Comparison of ENCODE assay signal across 20 cellular contexts in genomic region chr1:46345281-46345680, GRCh38. TPM values are rescaled to one million over a fixed set of nuclear protein-coding genes. Genes with fewer than 3 reads are reported as not detected.
DNase-seq lines count a peak whose midpoint lies in the region; ATAC-seq, FAIRE-seq and TF ChIP-seq lines count a peak whose summit lies in the region.
"Had no signal": no experiment of that assay in that cellular context is flagged by ENCODE, and none has a peak within 500 bp of the region (broad histone marks: within the 10 kb centered on the region; RNA-seq: fewer than 3 reads in every experiment).

No MANE protein-coding gene starts in this region.

- POLR2A ChIA-PET in CD8-positive, alpha-beta memory T cell (lab: Charles Lee): interaction anchor here (0.6 kb wide), 1 partner anchor 145 kb away, joined by 3 read pairs; no protein-coding TSS in a partner anchor
- POLR2A ChIA-PET in GM12878 (lab: Charles Lee): interaction anchor here (1.2 to 3.3 kb wide), 2 partner anchors 24 to 37 kb away, joined by 4 to 20 read pairs; no protein-coding TSS in a partner anchor

- peaks cover 62% of the 10 kb centered on the region for H3K4me1 Mint-ChIP-seq in activated T-cell treated with anti-CD3 and anti-CD28 coated beads, Interleukin-2, amount 50 U/mL, for 24 hours (ENCODE audit: low read depth)
- peaks cover 40 to 52% (median 44%) of the 10 kb centered on the region in 3 donors for H3K4me1 Mint-ChIP-seq in CD8-positive, alpha-beta memory T cell
- H3K4me1 Mint-ChIP-seq in neural crest cell: peaks cover 37% of the 10 kb centered on the region

- no peak for TF ChIP-seq RAD21 in GM12878 (IDR thresholded peaks at IDR 0.05; ENCODE audit: insufficient read depth, low read depth, low read length)

- peak overlapping the region; percentile 30; the same call in 1 of the 2 replicates for H3K4me2 ChIP-seq in GM12878 (ENCODE audit: control insufficient read depth, insufficient read depth)

- H3K4me3 Mint-ChIP-seq in activated T-cell treated with anti-CD3 and anti-CD28 coated beads, Interleukin-2, amount 50 U/mL, for 24 hours: no peak overlapping the region
- H3K4me3 Mint-ChIP-seq in CD8-positive, alpha-beta memory T cell: no peak overlapping the region
- H3K4me3 Mint-ChIP-seq in neural crest cell: peak overlapping the region; percentile 41

- no peak for TF ChIP-seq POLR2A in GM12878 (IDR thresholded peaks at IDR 0.05; ENCODE audit: low read depth, low read length)

- no peak overlapping the region for H2AFZ ChIP-seq in GM12878 (ENCODE audit: control insufficient read depth, low read depth, low read length)
- H2AFZ ChIP-seq: GM23248 had no signal

- no peaks in the 10 kb centered on the region for H3K27me3 Mint-ChIP-seq in activated T-cell treated with anti-CD3 and anti-CD28 coated beads, Interleukin-2, amount 50 U/mL, for 24 hours
- H3K27me3 Mint-ChIP-seq in CD8-positive, alpha-beta memory T cell: no peaks in the 10 kb centered on the region
- no peaks in the 10 kb centered on the region for H3K27me3 Mint-ChIP-seq in neural crest cell (ENCODE audit: low read depth)

- TF ChIP-seq CTCF in GM12878 (IDR thresholded peaks at IDR 0.05 in 2 of 3, conservative IDR thresholded peaks at IDR 0.05 in 1 of 3; ENCODE audit: control insufficient read depth in 2 of 3, extremely low read depth in 1 of 3, insufficient read depth in 1 of 3, low read depth in 3 of 3, low read length in 3 of 3): no peak
- no peak for TF ChIP-seq CTCF in neural crest cell (conservative IDR thresholded peaks at IDR 0.05)

- H3K27ac ChIP-seq in CD8-positive, alpha-beta memory T cell (ENCODE audit: low read depth, low read length): no peak overlapping the region
- H3K27ac ChIP-seq in GM12878 (ENCODE audit: control insufficient read depth, insufficient read depth): no peak overlapping the region; the same call in 1 of the 2 replicates
- H3K27ac ChIP-seq: GM23248, RWPE1 had no signal

- RAD21 ChIA-PET in GM12878 (lab: Charles Lee; ENCODE audit: unreplicated experiment): interaction anchor here (0.7 to 4.1 kb wide), 7 partner anchors 12 to 471 kb away, joined by 3 to 56 read pairs (median 4); partner anchors contain the start of genes LRRC41 and UQCRH

- H3K27me3 ChIP-seq in CD8-positive, alpha-beta memory T cell (ENCODE audit: insufficient read depth, low read length, poor library complexity, severe bottlenecking): no peaks in the 10 kb centered on the region
- no peaks in the 10 kb centered on the region for H3K27me3 ChIP-seq in GM12878 (replicated peaks in 1 of 2; ENCODE audit: control insufficient read depth in 2 of 2, insufficient read depth in 2 of 2, low read length in 1 of 2)
- H3K27me3 ChIP-seq: BLaER1 treated with 17β-estradiol and CSF1 and Interleukin-3, amounts not matched to agents 10 nM and 100 nM had no signal

- SMC1A ChIA-PET in GM12878 (lab: Charles Lee; ENCODE audit: uncharacterized antibody, unreplicated experiment): interaction anchor here (0.8 to 11.1 kb wide), 10 partner anchors 11 to 121 kb away, joined by 3 to 141 read pairs (median 6); partner anchors contain the start of genes LRRC41 and UQCRH

- peak overlapping the region; percentile 100 for H3K27ac Mint-ChIP-seq in activated T-cell treated with anti-CD3 and anti-CD28 coated beads, Interleukin-2, amount 50 U/mL, for 24 hours
- peak overlapping the region in 6 of 8 donors; percentile 37 to 99 (median 60) for H3K27ac Mint-ChIP-seq in CD8-positive, alpha-beta memory T cell
- H3K27ac Mint-ChIP-seq in neural crest cell (ENCODE audit: unreplicated experiment): no peak overlapping the region

- no peak for TF ChIP-seq EP300 in GM12878 (IDR thresholded peaks at IDR 0.05; ENCODE audit: borderline replicate concordance in 1 of 2, control insufficient read depth in 1 of 2, low read depth in 2 of 2, low read length in 2 of 2)

- peaks cover 48% of the 10 kb centered on the region for H3K79me2 ChIP-seq in GM12878 (ENCODE audit: control insufficient read depth, insufficient read depth, low read length)

- CTCF ChIA-PET in CD8-positive, alpha-beta memory T cell (lab: Charles Lee): interaction anchor here (1.1 to 5.7 kb wide), 2 partner anchors 42 to 100 kb away, joined by 5 to 31 read pairs; partner anchors contain the start of genes LRRC41, RAD54L and UQCRH
- CTCF ChIA-PET in GM12878 (lab: Yijun Ruan, JAX): interaction anchor here (1.0 to 11.4 kb wide), 10 partner anchors 12 to 331 kb away, joined by 3 to 267 read pairs (median 20); partner anchors contain the start of genes LRRC41, RAD54L and UQCRH

- BruUV-seq in GM12878 (replicated peaks; lab: Mats Ljungman, UMichigan): TSS peak; percentile 23

- no peaks in the 10 kb centered on the region for H3K9me3 ChIP-seq in CD8-positive, alpha-beta memory T cell (ENCODE audit: low read length)
- H3K9me3 ChIP-seq in GM12878 (replicated peaks; ENCODE audit: control insufficient read depth, insufficient read depth, low read length): no peaks in the 10 kb centered on the region
- H3K9me3 ChIP-seq: BLaER1 treated with 17β-estradiol and CSF1 and Interleukin-3, amounts not matched to agents 10 nM and 100 nM had no signal

- H3K9ac ChIP-seq in GM12878 (ENCODE audit: control insufficient read depth, insufficient read depth, low read length): no peak overlapping the region
- H3K9ac ChIP-seq: GM23248 had no signal

- DNase-seq in activated T-cell treated with anti-CD3 and anti-CD28 coated beads, Interleukin-2, amount 50 U/mL, for 24 hours: no peak
- DNase-seq in activated T-cell treated with anti-CD3 and anti-CD28 coated beads, Interleukin-2, amount 50 U/mL, for 1 hour: no peak
- DNase-seq in CD8-positive, alpha-beta memory T cell: no peak
- DNase-seq in GM12878 (ENCODE audit: low read depth, low spot score) (no peak), neural crest cell (ENCODE audit: low read depth, low spot score) (no peak), SHP77 treated with DMSO at 0.1 percent for 48 hours (lab: John Stamatoyannopoulos, UW) (no peak), AG08395 (ENCODE audit: low spot score) (no peak)
- DNase-seq: GF-D8, GM23248, HCEC 1CT, NCI-H1048, NCI-H1436 treated with DMSO at 0.1 percent for 48 hours, NCI-H2081, NCI-H774 had no signal

- H3K4me3 ChIP-seq in CD8-positive, alpha-beta memory T cell (ENCODE audit: low read length): no peak overlapping the region
- H3K4me3 ChIP-seq in GM12878: no peak overlapping the region; the same call in 1 of the 2 replicates
- H3K4me3 ChIP-seq: BLaER1 treated with 17β-estradiol and CSF1 and Interleukin-3, amounts not matched to agents 10 nM and 100 nM; GM23248; K562 had no signal

- H3K9me3 Mint-ChIP-seq in activated T-cell treated with anti-CD3 and anti-CD28 coated beads, Interleukin-2, amount 50 U/mL, for 24 hours: no peaks in the 10 kb centered on the region
- no peaks in the 10 kb centered on the region for H3K9me3 Mint-ChIP-seq in CD8-positive, alpha-beta memory T cell
- no peaks in the 10 kb centered on the region for H3K9me3 Mint-ChIP-seq in neural crest cell

- H4K20me1 ChIP-seq in GM12878 (ENCODE audit: control insufficient read depth, insufficient read depth): no peaks in the 10 kb centered on the region

- no peak for ATAC-seq in GM12878
- ATAC-seq in HG03095 (IDR thresholded peaks at IDR 0.05; ENCODE audit: unreplicated experiment): no peak
- ATAC-seq: K562 had no signal

- in situ Hi-C loops in GM12878 (cut with MboI): no loop called here

- intact Hi-C loops in GM12878 (cut with micrococcal nuclease; ENCODE audit: unreplicated experiment): loop anchor here (10.0 kb wide), 1 partner anchor 660 kb away; the partner anchor contains the start of genes GPBP1L1 and TMEM69

- H3K36me3 ChIP-seq in CD8-positive, alpha-beta memory T cell (ENCODE audit: insufficient read depth, low read length): peaks cover 10% of the 10 kb centered on the region
- peaks cover 8 to 25% of the 10 kb centered on the region in 2 experiments; a peak in 3 of 4 replicates for H3K36me3 ChIP-seq in GM12878 (ENCODE audit: control insufficient read depth in 2 of 2, insufficient read depth in 2 of 2, low read length in 1 of 2)

- FAIRE-seq in GM12878 (lab: Jason Lieb, UNC): no peak
- FAIRE-seq: A204.1, GM12892, K562 had no signal

- H3K36me3 Mint-ChIP-seq in activated T-cell treated with anti-CD3 and anti-CD28 coated beads, Interleukin-2, amount 50 U/mL, for 24 hours (ENCODE audit: low read depth): peaks cover 95% of the 10 kb centered on the region
- H3K36me3 Mint-ChIP-seq in CD8-positive, alpha-beta memory T cell: peaks cover 3 to 61% (median 9%) of the 10 kb centered on the region in 3 donors
- H3K36me3 Mint-ChIP-seq in neural crest cell (ENCODE audit: low read depth): peaks cover 22% of the 10 kb centered on the region

- H3K4me1 ChIP-seq in CD8-positive, alpha-beta memory T cell (ENCODE audit: insufficient read depth, low read length): peaks cover 9% of the 10 kb centered on the region
- peaks cover 7% of the 10 kb centered on the region; the same call in 1 of the 2 replicates for H3K4me1 ChIP-seq in GM12878 (ENCODE audit: control insufficient read depth, insufficient read depth, low read length)

RNA-seq across cellular contexts. Expression of gene NSUN4, which starts 4.7 kb away (rescaled TPM):
- 10 to 100 TPM; 29.5 to 32.4 TPM for total RNA-seq in CD8-positive, alpha-beta memory T cell
- 14.5 TPM for polyA plus RNA-seq in CD8-positive, alpha-beta memory T cell
- 114 and 121 TPM in 2 replicates for total RNA-seq in GM12878 (2013; cell fraction: nucleolus; rRNA removed)
- total RNA-seq in GM12878 (2014; rRNA removed): 27.7 and 31.0 TPM in 2 replicates
- total RNA-seq in GM12878 (2014; rRNA removed; fragmentation: Illumina TruSeq; extraction: Trizol): 24.9 and 25.3 TPM in 2 replicates
- total RNA-seq in GM12878 (2021): 31.4 and 31.8 TPM in 2 replicates
- 22.0 TPM for polyA plus RNA-seq in GM12878 (2011; ENCODE audit: low read depth)
- 62.7 and 80.2 TPM in 2 replicates for polyA plus RNA-seq in GM12878 (2011; rRNA removed)
- 88.7 and 90.7 TPM in 2 replicates for polyA plus RNA-seq in GM12878 (2011; cell fraction: cytosol; rRNA removed)
- 59.9 and 67.7 TPM in 2 replicates for polyA plus RNA-seq in GM12878 (2011; cell fraction: nucleus; rRNA removed)
- 20.9 and 28.7 TPM in 2 replicates for polyA plus RNA-seq in GM12878 (2012)
- 24.4 and 31.1 TPM in 2 replicates for polyA plus RNA-seq in GM12878 (2014; fragmentation: Illumina TruSeq; extraction: Trizol)
- polyA plus RNA-seq in GM12878 (2014; fragmentation: Nextera tagmentation; extraction: Ambion mirVana): 10 to 100 TPM; 22.1 to 26.6 TPM
- 30.1 and 36.0 TPM in 2 replicates for polyA plus RNA-seq in GM12878 (2014; rRNA removed)
- polyA plus RNA-seq in GM12878 (2016; fragmentation: Nextera tagmentation; extraction: Ambion mirVana): 10 to 100 TPM; 25.4 to 29.2 TPM
- polyA minus RNA-seq in GM12878 (2011; rRNA and poly(A)+ RNA removed): 170 and 217 TPM in 2 replicates
- 23.7 and 23.9 TPM in 2 replicates for polyA minus RNA-seq in GM12878 (2011; cell fraction: cytosol; rRNA and poly(A)+ RNA removed)
- 38.7 and 43.4 TPM in 2 replicates for polyA minus RNA-seq in GM12878 (2011; cell fraction: nucleus; rRNA and poly(A)+ RNA removed)
- total RNA-seq in neural crest cell: 32.7 and 33.3 TPM in 2 replicates

RNA-seq across cellular contexts. Expression of gene UQCRH, which starts 41.8 kb away (rescaled TPM):
- total RNA-seq in CD8-positive, alpha-beta memory T cell: 100 to 1,000 TPM; 371 to 394 TPM
- polyA plus RNA-seq in CD8-positive, alpha-beta memory T cell: 278 TPM
- 169 and 182 TPM in 2 replicates for total RNA-seq in GM12878 (2013; cell fraction: nucleolus; rRNA removed)
- total RNA-seq in GM12878 (2014; rRNA removed): 522 and 625 TPM in 2 replicates
- total RNA-seq in GM12878 (2014; rRNA removed; fragmentation: Illumina TruSeq; extraction: Trizol): 582 and 603 TPM in 2 replicates
- total RNA-seq in GM12878 (2021): 363 and 392 TPM in 2 replicates
- 2,257 TPM for polyA plus RNA-seq in GM12878 (2011; ENCODE audit: low read depth)
- polyA plus RNA-seq in GM12878 (2011; rRNA removed): 1,782 and 2,485 TPM in 2 replicates
- polyA plus RNA-seq in GM12878 (2011; cell fraction: cytosol; rRNA removed): 682 and 1,244 TPM in 2 replicates
- polyA plus RNA-seq in GM12878 (2011; cell fraction: nucleus; rRNA removed): 369 and 418 TPM in 2 replicates
- polyA plus RNA-seq in GM12878 (2012): 583 and 710 TPM in 2 replicates
- 612 and 665 TPM in 2 replicates for polyA plus RNA-seq in GM12878 (2014; fragmentation: Illumina TruSeq; extraction: Trizol)
- polyA plus RNA-seq in GM12878 (2014; fragmentation: Nextera tagmentation; extraction: Ambion mirVana): 1,000 to 10,000 TPM; 1,451 to 1,539 TPM
- polyA plus RNA-seq in GM12878 (2014; rRNA removed): 516 and 647 TPM in 2 replicates
- polyA plus RNA-seq in GM12878 (2016; fragmentation: Nextera tagmentation; extraction: Ambion mirVana): 100 to 1,000 TPM; 574 to 652 TPM
- 164 and 195 TPM in 2 replicates for polyA minus RNA-seq in GM12878 (2011; rRNA and poly(A)+ RNA removed)
- 98.8 and 102 TPM in 2 replicates for polyA minus RNA-seq in GM12878 (2011; cell fraction: cytosol; rRNA and poly(A)+ RNA removed)
- 46.1 and 63.4 TPM in 2 replicates for polyA minus RNA-seq in GM12878 (2011; cell fraction: nucleus; rRNA and poly(A)+ RNA removed)
- 325 and 341 TPM in 2 replicates for total RNA-seq in neural crest cell

RNA-seq across cellular contexts. Expression of gene LRRC41, which starts 41.9 kb away (rescaled TPM):
- 10 to 100 TPM; 40.3 to 41.3 TPM for total RNA-seq in CD8-positive, alpha-beta memory T cell
- 49.9 TPM for polyA plus RNA-seq in CD8-positive, alpha-beta memory T cell
- 65.4 and 65.5 TPM in 2 replicates for total RNA-seq in GM12878 (2013; cell fraction: nucleolus; rRNA removed)
- total RNA-seq in GM12878 (2014; rRNA removed) (62.7 and 65.7 TPM in 2 replicates), GM12878 (2014; rRNA removed; fragmentation: Illumina TruSeq; extraction: Trizol) (35.1 and 36.3 TPM in 2 replicates), GM12878 (2021) (56.7 and 57.7 TPM in 2 replicates), neural crest cell (99.0 and 102 TPM in 2 replicates)
- polyA plus RNA-seq in GM12878 (2011; ENCODE audit: low read depth): 25.2 TPM
- polyA plus RNA-seq in GM12878 (2011; rRNA removed) (25.3 and 43.3 TPM in 2 replicates), GM12878 (2014; fragmentation: Illumina TruSeq; extraction: Trizol) (18.5 and 40.1 TPM in 2 replicates), GM12878 (2014; fragmentation: Nextera tagmentation; extraction: Ambion mirVana) (10 to 100 TPM; 12.0 to 12.6 TPM), GM12878 (2014; rRNA removed) (53.8 and 55.6 TPM in 2 replicates), GM12878 (2016; fragmentation: Nextera tagmentation; extraction: Ambion mirVana) (10 to 100 TPM; 67.3 to 79.9 TPM)
- polyA plus RNA-seq in GM12878 (2011; cell fraction: cytosol; rRNA removed): 50.6 and 56.7 TPM in 2 replicates
- 62.8 and 70.9 TPM in 2 replicates for polyA plus RNA-seq in GM12878 (2011; cell fraction: nucleus; rRNA removed)
- 42.1 and 42.9 TPM in 2 replicates for polyA plus RNA-seq in GM12878 (2012)
- polyA minus RNA-seq in GM12878 (2011; rRNA and poly(A)+ RNA removed): 40.8 and 80.5 TPM in 2 replicates
- 29.5 TPM in 2 replicates for polyA minus RNA-seq in GM12878 (2011; cell fraction: cytosol; rRNA and poly(A)+ RNA removed)
- polyA minus RNA-seq in GM12878 (2011; cell fraction: nucleus; rRNA and poly(A)+ RNA removed): 21.6 and 34.4 TPM in 2 replicates

RNA-seq across cellular contexts. Expression of gene FAAH, which starts 48.8 kb away (rescaled TPM):
- 1 to 10 TPM; 4.5 to 5.1 TPM for total RNA-seq in CD8-positive, alpha-beta memory T cell
- 1.3 TPM for polyA plus RNA-seq in CD8-positive, alpha-beta memory T cell
- total RNA-seq in GM12878 (2013; cell fraction: nucleolus; rRNA removed): 13.3 and 15.1 TPM in 2 replicates
- total RNA-seq in GM12878 (2014; rRNA removed): 0.98 and 1.4 TPM in 2 replicates
- 0.22 TPM in 1 of 2 replicates, not detected in the other for total RNA-seq in GM12878 (2014; rRNA removed; fragmentation: Illumina TruSeq; extraction: Trizol)
- total RNA-seq in GM12878 (2021): 0.72 and 0.77 TPM in 2 replicates
- polyA plus RNA-seq in GM12878 (2011; ENCODE audit: low read depth): 0.50 TPM
- polyA plus RNA-seq in GM12878 (2011; rRNA removed): 1.7 and 2.5 TPM in 2 replicates
- polyA plus RNA-seq in GM12878 (2011; cell fraction: cytosol; rRNA removed): 2.0 and 2.9 TPM in 2 replicates
- 31.6 and 35.8 TPM in 2 replicates for polyA plus RNA-seq in GM12878 (2011; cell fraction: nucleus; rRNA removed)
- 2.1 and 2.6 TPM in 2 replicates for polyA plus RNA-seq in GM12878 (2012)
- 0.11 and 0.37 TPM in 2 replicates for polyA plus RNA-seq in GM12878 (2014; fragmentation: Illumina TruSeq; extraction: Trizol)
- polyA plus RNA-seq in GM12878 (2014; fragmentation: Nextera tagmentation; extraction: Ambion mirVana): under 1 TPM in 1 of 2 experiments, not detected in 1; 0.07 TPM
- 0.52 and 0.64 TPM in 2 replicates for polyA plus RNA-seq in GM12878 (2014; rRNA removed)
- under 1 TPM; 0.51 to 0.69 TPM for polyA plus RNA-seq in GM12878 (2016; fragmentation: Nextera tagmentation; extraction: Ambion mirVana)
- 0.88 and 4.1 TPM in 2 replicates for polyA minus RNA-seq in GM12878 (2011; rRNA and poly(A)+ RNA removed)
- polyA minus RNA-seq in GM12878 (2011; cell fraction: cytosol; rRNA and poly(A)+ RNA removed): 0.83 TPM in 1 of 2 replicates, not detected in the other
- 4.1 and 5.5 TPM in 2 replicates for polyA minus RNA-seq in GM12878 (2011; cell fraction: nucleus; rRNA and poly(A)+ RNA removed)
- 16.2 and 17.4 TPM in 2 replicates for total RNA-seq in neural crest cell
